Comparison of ENCODE assay signal across 8 cellular contexts in the genomic region with DNA sequence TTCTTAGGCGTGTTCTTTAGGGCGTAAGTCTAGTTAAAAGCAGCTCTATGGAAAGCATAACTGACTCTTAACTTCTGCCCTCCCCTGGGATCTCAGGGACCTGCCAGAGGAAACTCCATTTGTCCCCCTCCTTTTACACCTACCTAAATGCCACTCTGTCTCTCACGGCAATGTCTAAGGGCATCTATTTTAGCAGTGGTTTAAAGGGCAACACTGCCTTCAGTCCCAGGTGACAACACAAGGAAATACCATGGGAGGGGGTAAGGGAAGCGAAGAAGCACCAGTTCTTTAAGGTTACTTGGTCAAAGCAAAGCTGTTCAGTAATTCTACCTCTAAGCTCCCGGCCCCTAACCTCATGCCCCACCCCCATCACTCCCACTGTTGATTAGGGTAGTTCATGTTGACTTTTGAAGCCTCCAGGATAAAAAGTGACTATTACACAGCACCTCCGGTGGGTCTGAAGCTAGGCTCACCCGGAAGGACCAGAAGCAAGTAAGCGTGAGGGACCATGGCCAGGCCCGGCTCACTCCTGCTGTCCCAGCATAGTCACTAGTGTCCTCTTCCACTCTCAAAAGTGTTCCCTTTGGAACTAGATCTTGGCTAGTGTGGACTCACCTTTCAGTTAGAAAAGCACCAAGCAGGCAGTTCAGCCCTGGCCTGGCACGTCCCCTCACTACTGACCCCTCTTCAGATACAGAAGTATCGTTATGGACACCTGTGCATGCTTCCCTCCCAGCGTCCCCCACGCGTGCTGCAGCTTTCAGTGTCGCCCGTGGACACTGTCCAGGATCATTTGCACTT. TPM values are rescaled to one million over a fixed set of nuclear protein-coding genes. Genes with fewer than 3 reads are reported as not detected.
DNase-seq lines count a peak whose midpoint lies in the region; TF ChIP-seq lines count a peak whose summit lies in the region.

No MANE protein-coding gene starts in this region.

- no peaks in the 10 kb centered on the region for H3K79me1 ChIP-seq in trophoblast cell (ENCODE audit: low read length)

- H3K27ac Mint-ChIP-seq in endodermal cell = peak overlapping the region; percentile 86

- H3K36me3 ChIP-seq in GM06990 (ENCODE audit: control insufficient read depth, insufficient read depth, low read length) = no peaks in the 10 kb centered on the region
- H3K36me3 ChIP-seq in OCI-LY1 (ENCODE audit: insufficient read depth, low read length) = no peaks in the 10 kb centered on the region
- peaks cover 6% of the 10 kb centered on the region for H3K36me3 ChIP-seq in endodermal cell (ENCODE audit: control insufficient read depth, insufficient read depth, low read length)
- no peaks in the 10 kb centered on the region for H3K36me3 ChIP-seq in trophoblast cell (ENCODE audit: control insufficient read depth in 1 of 2, insufficient read depth in 2 of 2, low read length in 2 of 2)

- H3K4ac ChIP-seq in trophoblast cell (ENCODE audit: low read depth, low read length) = no peak overlapping the region

- peaks cover 59% of the 10 kb centered on the region for H3K4me1 Mint-ChIP-seq in endodermal cell

- no peak overlapping the region for H2AK5ac ChIP-seq in trophoblast cell (ENCODE audit: low read length)

- H2AFZ ChIP-seq in OCI-LY1 (ENCODE audit: low read length) (no peak overlapping the region), trophoblast cell (ENCODE audit: insufficient read depth, low read length, poor library complexity) (no peak overlapping the region)

- peak overlapping the region; percentile 9 for H3K18ac ChIP-seq in trophoblast cell (ENCODE audit: low read length)

- H3K4me3 ChIP-seq in GM06990 (replicated peaks; ENCODE audit: low read depth, low read length) (peak overlapping the region; percentile 87), OCI-LY1 (ENCODE audit: low read depth, low read length, poor library complexity, severe bottlenecking) (peak overlapping the region; percentile 59), endodermal cell (ENCODE audit: low read length) (peak overlapping the region; percentile 61), trophoblast cell (ENCODE audit: low read depth, low read length) (no peak overlapping the region)

- peaks cover 3% of the 10 kb centered on the region; the same call in 1 of the 2 replicates for H4K20me1 ChIP-seq in OCI-LY1 (ENCODE audit: insufficient read depth, low read length)

- H3K4me1 ChIP-seq in OCI-LY1 (ENCODE audit: insufficient read depth, low read length, severe bottlenecking) (peaks cover 38% of the 10 kb centered on the region), endodermal cell (ENCODE audit: control insufficient read depth, insufficient read depth, low read length) (peaks cover 42% of the 10 kb centered on the region), trophoblast cell (ENCODE audit: control insufficient read depth in 1 of 2, insufficient read depth in 2 of 2, low read length in 2 of 2) (peaks cover 17 to 18% of the 10 kb centered on the region in 2 experiments)

- H3K9ac ChIP-seq in OCI-LY1 (ENCODE audit: low read length) = peak overlapping the region; percentile 46; the same call in 1 of the 2 replicates
- peak overlapping the region; percentile 35 for H3K9ac ChIP-seq in endodermal cell (ENCODE audit: extremely low read depth, low read length, poor library complexity, severe bottlenecking)
- H3K9ac ChIP-seq in trophoblast cell (ENCODE audit: low read length) = no peak overlapping the region

- H3K4me2 ChIP-seq in OCI-LY1 (ENCODE audit: low read length) (peak overlapping the region; percentile 53), trophoblast cell (ENCODE audit: low read length) (no peak overlapping the region)

- H3K4me3 Mint-ChIP-seq in endodermal cell = peak overlapping the region; percentile 47

- H4K12ac ChIP-seq in trophoblast cell (ENCODE audit: low read depth, low read length) = no peak overlapping the region

- H3F3A ChIP-seq in OCI-LY1 (ENCODE audit: insufficient read depth, low read length) = no peaks in the 10 kb centered on the region

- H3K23ac ChIP-seq in trophoblast cell (ENCODE audit: low read length) = no peak overlapping the region

- DNase-seq in GM06990 (ENCODE audit: extremely low read depth, insufficient read length) = no peak
- peak; percentile 73 for DNase-seq in endodermal cell
- DNase-seq in trophoblast cell = no peak
- no peak for DNase-seq in GM20000 (ENCODE audit: low spot score)
- DNase-seq in SKM-1 (lab: John Stamatoyannopoulos, UW; ENCODE audit: unreplicated experiment) = no peak
- no peak for DNase-seq in LoVo (ENCODE audit: low spot score)
- DNase-seq in GF-D8 (lab: John Stamatoyannopoulos, UW) = no peak

- H3K9me2 ChIP-seq in OCI-LY1 (ENCODE audit: low read depth, low read length) = no peaks in the 10 kb centered on the region

- no peak overlapping the region for H2BK120ac ChIP-seq in trophoblast cell (ENCODE audit: insufficient read depth, low read length, poor library complexity)

- H3K27ac ChIP-seq in OCI-LY1 (ENCODE audit: low read depth, low read length, poor library complexity, severe bottlenecking) (no peak overlapping the region), endodermal cell (ENCODE audit: low read depth, low read length) (no peak overlapping the region), trophoblast cell (ENCODE audit: low read depth, low read length) (no peak overlapping the region)

- no peak overlapping the region for H3K14ac ChIP-seq in trophoblast cell (ENCODE audit: low read length)

- H4K8ac ChIP-seq in trophoblast cell (ENCODE audit: low read depth, low read length) = no peak overlapping the region

- H3K79me2 ChIP-seq in OCI-LY1 (ENCODE audit: insufficient read depth, low read length) (no peaks in the 10 kb centered on the region), trophoblast cell (ENCODE audit: control insufficient read depth, insufficient read depth, low read length, poor library complexity) (no peaks in the 10 kb centered on the region)

- no peak overlapping the region for H2BK12ac ChIP-seq in trophoblast cell (ENCODE audit: low read length)

- H4K91ac ChIP-seq in trophoblast cell (ENCODE audit: low read depth, low read length) = no peak overlapping the region

- no peak for TF ChIP-seq CTCF in GM06990 (IDR thresholded peaks at IDR 0.05; ENCODE audit: insufficient read depth, low read length, poor library complexity, severe bottlenecking)
- no peak for TF ChIP-seq CTCF in OCI-LY1 (IDR thresholded peaks at IDR 0.05; ENCODE audit: low read length)
- no peak for TF ChIP-seq CTCF in endodermal cell (conservative IDR thresholded peaks at IDR 0.05)
- TF ChIP-seq CTCF in GM20000 (IDR thresholded peaks at IDR 0.05; ENCODE audit: extremely low read depth, missing control alignments) = no peak

- WGBS in endodermal cell (ENCODE audit: insufficient coverage in 1 of 2, insufficient read length in 1 of 2), 2 experiments = 82 to 98% methylated on average over 13 to 15 of the region's 16 CpGs
- WGBS in trophoblast cell (ENCODE audit: extremely low coverage, insufficient coverage, insufficient read length) = no CpG with 5 or more reads among the region's 16 CpGs

- no peak overlapping the region for H2BK5ac ChIP-seq in trophoblast cell (ENCODE audit: low read depth, low read length, poor library complexity)

- H3K27me3 ChIP-seq in GM06990 (replicated peaks; ENCODE audit: control insufficient read depth, insufficient read depth, low read length) = no peaks in the 10 kb centered on the region
- no peaks in the 10 kb centered on the region; the same call in none of the 2 replicates for H3K27me3 ChIP-seq in OCI-LY1 (ENCODE audit: insufficient read depth, low read length)
- H3K27me3 ChIP-seq in endodermal cell (ENCODE audit: control insufficient read depth, insufficient read depth, low read length, poor library complexity, severe bottlenecking) = no peaks in the 10 kb centered on the region
- no peaks in the 10 kb centered on the region for H3K27me3 ChIP-seq in trophoblast cell (ENCODE audit: insufficient read depth, low read length)

- no peaks in the 10 kb centered on the region for H3K9me3 Mint-ChIP-seq in endodermal cell

- H3K9me3 ChIP-seq in OCI-LY1 (ENCODE audit: low read length) (no peaks in the 10 kb centered on the region), endodermal cell (ENCODE audit: control insufficient read depth, low read length) (no peaks in the 10 kb centered on the region), trophoblast cell (ENCODE audit: insufficient read depth, low read depth, low read length) (no peaks in the 10 kb centered on the region)

- H3K27me3 Mint-ChIP-seq in endodermal cell (ENCODE audit: insufficient read depth) = no peaks in the 10 kb centered on the region

- H3K36me3 Mint-ChIP-seq in endodermal cell (ENCODE audit: low read depth) = no peaks in the 10 kb centered on the region

RNA-seq across cellular contexts. Expression of a gene that starts 47.0 kb away (rescaled TPM):
- 10 to 100 TPM; 23.1 to 27.4 TPM for total RNA-seq in endodermal cell
- polyA plus RNA-seq in endodermal cell (2013, experiment 1 of 2) = 20.3 TPM
- 17.8 TPM for polyA plus RNA-seq in endodermal cell (2013, experiment 2 of 2)
- polyA plus RNA-seq in trophoblast cell (2013) = 16.7 and 17.1 TPM in 2 replicates
